In the genomic region with DNA sequence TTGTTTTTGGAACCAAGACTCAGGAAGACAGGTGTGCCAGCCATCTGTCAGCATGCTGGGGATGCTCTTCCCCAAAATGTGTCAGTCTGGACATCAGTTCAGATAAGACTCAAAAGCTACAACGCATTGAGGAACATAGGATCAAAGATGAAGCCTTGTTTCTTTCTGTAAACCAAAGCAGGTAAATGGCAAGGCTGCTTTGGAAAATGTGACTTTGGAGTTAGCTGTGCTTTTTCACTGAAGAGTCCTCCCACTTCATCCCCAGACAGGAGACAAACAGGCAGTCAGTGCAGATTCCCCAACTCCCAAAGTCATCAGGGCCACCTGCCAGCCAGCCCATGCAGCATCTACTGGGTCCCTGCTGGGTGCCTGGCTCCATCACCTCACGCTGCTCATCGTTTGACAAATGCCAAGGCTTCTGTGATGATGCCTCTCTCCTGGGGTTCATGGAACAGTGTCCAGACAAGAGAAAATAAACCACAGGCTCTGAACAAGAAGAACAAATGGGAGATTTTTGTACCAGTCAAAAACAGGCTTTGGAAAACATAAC, we compare ENCODE assay signal across 1 cellular context.
TF ChIP-seq lines count a peak whose summit lies in the region.

No MANE protein-coding gene starts in this region.

TF ChIP-seq in H1, 55 proteins besides CTCF, POLR2A, EP300 and RAD21 (continued from another document):
- TF ChIP-seq CTBP2 (IDR thresholded peaks at IDR 0.05; ENCODE audit: borderline replicate concordance, insufficient read depth, insufficient read length, low read length): no peak
- TF ChIP-seq ZNF274 (IDR thresholded peaks at IDR 0.05; ENCODE audit: borderline replicate concordance, extremely low read depth, low read length): no peak
- TF ChIP-seq TBP (IDR thresholded peaks at IDR 0.05; ENCODE audit: low read depth, low read length): no peak
- no peak for TF ChIP-seq SIX5 (IDR thresholded peaks at IDR 0.05; ENCODE audit: low read depth, low read length)
- TF ChIP-seq SUZ12 (IDR thresholded peaks at IDR 0.05; ENCODE audit: low read length): no peak
- no peak for TF ChIP-seq RFX5 (IDR thresholded peaks at IDR 0.05; ENCODE audit: borderline replicate concordance, low read depth, low read length)
- no peak for TF ChIP-seq EZH2 (IDR thresholded peaks at IDR 0.05; ENCODE audit: low read depth, low read length, severe bottlenecking)
- no peak for TF ChIP-seq SIRT6 (IDR thresholded peaks at IDR 0.05; ENCODE audit: low read length)
- TF ChIP-seq CEBPB (IDR thresholded peaks at IDR 0.05; ENCODE audit: low read depth, low read length): no peak
- no peak for TF ChIP-seq TCF12 (IDR thresholded peaks at IDR 0.05; ENCODE audit: low read depth, low read length)
- no peak for TF ChIP-seq YY1 (IDR thresholded peaks at IDR 0.05; ENCODE audit: low read depth, low read length)
- no peak for TF ChIP-seq GABPA (IDR thresholded peaks at IDR 0.05; ENCODE audit: borderline replicate concordance, insufficient read depth, low read length)
- TF ChIP-seq SAP30 (IDR thresholded peaks at IDR 0.05; ENCODE audit: insufficient read depth, insufficient replicate concordance, low read length): no peak
TF ChIP-seq in H1: peak in this region for 0.
